ENCODE assay signal across 26 cellular contexts in genomic region chr3:4674216-4674615, GRCh38.
DNase-seq lines count a peak whose midpoint lies in the region; ATAC-seq and TF ChIP-seq lines count a peak whose summit lies in the region.
"Had no signal": no experiment of that assay in that cellular context is flagged by ENCODE, and none has a peak within 500 bp of the region (broad histone marks: within the 10 kb centered on the region; RNA-seq: fewer than 3 reads in every experiment).

No MANE protein-coding gene starts in this region.

- peaks cover 63 to 67% of the 10 kb centered on the region in 2 donors for H3K36me3 Mint-ChIP-seq in stimulated activated naive B cell treated with anti-CD40 and anti-IgM and Interleukin-4, amounts not matched to agents 10 μg/mL and 1 μg/mL and 100 μg/mL, for 72 hours
- peaks cover 65% of the 10 kb centered on the region for H3K36me3 Mint-ChIP-seq in activated naive CD8-positive, alpha-beta T cell treated with anti-CD3 and anti-CD28 coated beads, Interleukin-2, amount 50 U/mL, for 24 hours (ENCODE audit: low read depth)
- H3K36me3 Mint-ChIP-seq: mesothelial cell of epicardium had no signal

- peaks cover 9 to 15% of the 10 kb centered on the region in 2 donors for H3K4me1 Mint-ChIP-seq in stimulated activated naive B cell treated with anti-CD40 and anti-IgM and Interleukin-4, amounts not matched to agents 10 μg/mL and 1 μg/mL and 100 μg/mL, for 72 hours
- peaks cover 15% of the 10 kb centered on the region for H3K4me1 Mint-ChIP-seq in activated naive CD8-positive, alpha-beta T cell treated with anti-CD3 and anti-CD28 coated beads, Interleukin-2, amount 50 U/mL, for 24 hours
- H3K4me1 Mint-ChIP-seq: GM23338; mesothelial cell of epicardium; nephron progenitor cell; stimulated activated memory B cell treated with anti-CD40 and anti-IgM and Interleukin-4, amounts not matched to agents 10 μg/mL and 1 μg/mL and 100 μg/mL, for 72 hours had no signal

- TF ChIP-seq CTCF in astrocyte of the spinal cord (IDR thresholded peaks at IDR 0.05; ENCODE audit: low read depth, low read length) (no peak), fibroblast of pulmonary artery (IDR thresholded peaks at IDR 0.05; ENCODE audit: low read length, missing control alignments) (no peak)

- in situ Hi-C loops in astrocyte of the spinal cord (cut with HindIII; ENCODE audit: low sequenced_read_pairs): no loop called here

- H3K27ac Mint-ChIP-seq in stimulated activated naive B cell treated with anti-CD40 and anti-IgM and Interleukin-4, amounts not matched to agents 10 μg/mL and 1 μg/mL and 100 μg/mL, for 72 hours: peak overlapping the region; percentile 48
- no peak overlapping the region for H3K27ac Mint-ChIP-seq in activated naive CD8-positive, alpha-beta T cell treated with anti-CD3 and anti-CD28 coated beads, Interleukin-2, amount 50 U/mL, for 24 hours
- H3K27ac Mint-ChIP-seq: activated CD8-positive, alpha-beta T cell treated with anti-CD3 and anti-CD28 coated beads, Interleukin-2, amount 10 ng/mL, durations not matched to agents 7 days and 5 days; GM23338; mesothelial cell of epicardium; nephron progenitor cell; stimulated activated memory B cell treated with anti-CD40 and anti-IgM and Interleukin-4, amounts not matched to agents 10 μg/mL and 1 μg/mL and 100 μg/mL, for 72 hours had no signal

- H3K4me3 ChIP-seq in astrocyte of the spinal cord (ENCODE audit: low read depth, low read length): no peak overlapping the region
- no peak overlapping the region for H3K4me3 ChIP-seq in fibroblast of pulmonary artery (replicated peaks; ENCODE audit: low read depth, low read length)
- H3K4me3 ChIP-seq: BLaER1 treated with 17β-estradiol and CSF1 and Interleukin-3, amounts not matched to agents 10 nM and 100 nM; GM23338; PC-9; thoracic aorta had no signal

- H3K27me3 Mint-ChIP-seq in stimulated activated naive B cell treated with anti-CD40 and anti-IgM and Interleukin-4, amounts not matched to agents 10 μg/mL and 1 μg/mL and 100 μg/mL, for 72 hours: no peaks in the 10 kb centered on the region
- H3K27me3 Mint-ChIP-seq in activated naive CD8-positive, alpha-beta T cell treated with anti-CD3 and anti-CD28 coated beads, Interleukin-2, amount 50 U/mL, for 24 hours: no peaks in the 10 kb centered on the region
- H3K27me3 Mint-ChIP-seq: stimulated activated memory B cell treated with anti-CD40 and anti-IgM and Interleukin-4, amounts not matched to agents 10 μg/mL and 1 μg/mL and 100 μg/mL, for 72 hours had no signal

- DNase-seq in EL: peak; percentile 11
- DNase-seq in astrocyte of the spinal cord (ENCODE audit: low read depth, low spot score): peak; percentile 18
- DNase-seq in fibroblast of pulmonary artery (ENCODE audit: low read depth): peak; percentile 90
- no peak for DNase-seq in stimulated activated naive B cell treated with anti-CD40 and anti-IgM and Interleukin-4, amounts not matched to agents 10 μg/mL and 1 μg/mL and 100 μg/mL, for 72 hours
- DNase-seq in activated naive CD8-positive, alpha-beta T cell treated with anti-CD3 and anti-CD28 coated beads, Interleukin-2, amount 50 U/mL, for 24 hours: no peak
- no peak for DNase-seq in posterior vena cava (ENCODE audit: low spot score)
- DNase-seq: activated CD4-positive, CD25-positive, alpha-beta regulatory T cell treated with anti-CD3 and anti-CD28 coated beads, Interleukin-2, amount 50 U/mL, for 72 hours; activated CD8-positive, alpha-beta T cell treated with anti-CD3 and anti-CD28 coated beads, Interleukin-2, amount 10 ng/mL, durations not matched to agents 7 days and 5 days; activated naive CD4-positive, alpha-beta T cell treated with Interleukin-2 at 50 U/mL for 16 hours; activated T-cell treated with anti-CD3 and anti-CD28 coated beads, Interleukin-2, amount 50 U/mL, for 1 hour; cerebellar nuclear complex; effector memory CD4-positive, alpha-beta T cell; head of caudate nucleus; NCI-H1092 treated with DMSO at 0.1 percent for 48 hours; NCI-H2081; nephron progenitor cell; PC-9; SHP77; small intestine had no signal

- no peak for ATAC-seq in stimulated activated naive B cell treated with anti-CD40 and anti-IgM and Interleukin-4, amounts not matched to agents 10 μg/mL and 1 μg/mL and 100 μg/mL, for 72 hours (replicated peaks)
- ATAC-seq in HG03175 (IDR thresholded peaks at IDR 0.05; ENCODE audit: unreplicated experiment): no peak
- no peak for ATAC-seq in activated naive CD8-positive, alpha-beta T cell treated with anti-CD3 and anti-CD28 coated beads, Interleukin-2, amount 50 U/mL, for 24 hours
- ATAC-seq: activated CD8-positive, alpha-beta T cell treated with anti-CD3 and anti-CD28 coated beads, Interleukin-2, amount 10 ng/mL, durations not matched to agents 7 days and 5 days; GM23338; left lobe of liver; stimulated activated memory B cell treated with anti-CD40 and anti-IgM and Interleukin-4, amounts not matched to agents 10 μg/mL and 1 μg/mL and 100 μg/mL, for 72 hours had no signal

- no peak overlapping the region for H3K4me3 Mint-ChIP-seq in stimulated activated naive B cell treated with anti-CD40 and anti-IgM and Interleukin-4, amounts not matched to agents 10 μg/mL and 1 μg/mL and 100 μg/mL, for 72 hours
- no peak overlapping the region for H3K4me3 Mint-ChIP-seq in activated naive CD8-positive, alpha-beta T cell treated with anti-CD3 and anti-CD28 coated beads, Interleukin-2, amount 50 U/mL, for 24 hours
- H3K4me3 Mint-ChIP-seq: activated CD8-positive, alpha-beta T cell treated with anti-CD3 and anti-CD28 coated beads, Interleukin-2, amount 10 ng/mL, durations not matched to agents 7 days and 5 days; GM23338; mesothelial cell of epicardium; nephron progenitor cell; stimulated activated memory B cell treated with anti-CD40 and anti-IgM and Interleukin-4, amounts not matched to agents 10 μg/mL and 1 μg/mL and 100 μg/mL, for 72 hours had no signal

- no peaks in the 10 kb centered on the region for H3K9me3 Mint-ChIP-seq in stimulated activated naive B cell treated with anti-CD40 and anti-IgM and Interleukin-4, amounts not matched to agents 10 μg/mL and 1 μg/mL and 100 μg/mL, for 72 hours
- H3K9me3 Mint-ChIP-seq in activated naive CD8-positive, alpha-beta T cell treated with anti-CD3 and anti-CD28 coated beads, Interleukin-2, amount 50 U/mL, for 24 hours: no peaks in the 10 kb centered on the region
- H3K9me3 Mint-ChIP-seq: GM23338; mesothelial cell of epicardium; nephron progenitor cell; stimulated activated memory B cell treated with anti-CD40 and anti-IgM and Interleukin-4, amounts not matched to agents 10 μg/mL and 1 μg/mL and 100 μg/mL, for 72 hours had no signal

- intact Hi-C loops in posterior vena cava (cut with DNase I): no loop called here

Comparison
In these comparisons a context has a peak if more than half of its experiments do, and no peak if none do; other contexts are left out.
1. DNase-seq: peak in EL (single experiment), astrocyte of the spinal cord (single experiment) and fibroblast of pulmonary artery (single experiment); none in stimulated activated naive B cell treated with anti-CD40 and anti-IgM and Interleukin-4, amounts not matched to agents 10 μg/mL and 1 μg/mL and 100 μg/mL, for 72 hours (single experiment), activated naive CD8-positive, alpha-beta T cell treated with anti-CD3 and anti-CD28 coated beads, Interleukin-2, amount 50 U/mL, for 24 hours (single experiment) and posterior vena cava (single experiment).